In genomic region chr4:160129439-160129838, GRCh38 we compare ENCODE assay signal across 21 cellular contexts.
DNase-seq lines count a peak whose midpoint lies in the region; ATAC-seq and TF ChIP-seq lines count a peak whose summit lies in the region.
"Had no signal": no experiment of that assay in that cellular context is flagged by ENCODE, and none has a peak within 500 bp of the region (broad histone marks: within the 10 kb centered on the region; RNA-seq: fewer than 3 reads in every experiment).

No MANE protein-coding gene starts in this region.

- peak; percentile 79 for ATAC-seq in mucosa of descending colon
- no peak for ATAC-seq in GM21717 (IDR thresholded peaks at IDR 0.05; ENCODE audit: unreplicated experiment)
- ATAC-seq: heart right ventricle, natural killer cell had no signal

- H3K4me1 ChIP-seq in mucosa of descending colon (ENCODE audit: low read depth) = no peaks in the 10 kb centered on the region
- H3K4me1 ChIP-seq: heart right ventricle, left ventricle myocardium inferior had no signal

- DNase-seq in DMS53 treated with DMSO at 0.1 percent for 48 hours (lab: John Stamatoyannopoulos, UW; ENCODE audit: unreplicated experiment) = peak; percentile 25
- DNase-seq in NCI-H69 (lab: John Stamatoyannopoulos, UW) = peak; percentile 28
- DNase-seq in choroid plexus epithelial cell (ENCODE audit: low read depth) = peak; percentile 40
- no peak for DNase-seq in mucosa of descending colon
- no peak for DNase-seq in DMS79 (lab: John Stamatoyannopoulos, UW)
- no peak for DNase-seq in coronary artery (ENCODE audit: low spot score)
- DNase-seq in GF-D8 (lab: John Stamatoyannopoulos, UW) = no peak
- DNase-seq: activated CD4-positive, alpha-beta T cell treated with anti-CD3 and anti-CD28 coated beads, Interleukin-2, amount 50 U/mL, for 1 hour; amygdala; Caco-2; cortex of kidney; heart right ventricle; left ventricle myocardium inferior; natural killer cell; NCI-H2081 treated with DMSO at 0.1 percent for 48 hours; NCI-H774; Right ventricle myocardium superior; stimulated activated CD4-positive, alpha-beta T cell treated with anti-CD3 and anti-CD28 coated beads, Interleukin-2, amount 100 ng/mL, for 24 hours; T1000 had no signal

- intact Hi-C loops in mucosa of descending colon (cut with DNase I, micrococcal nuclease) = no loop called here

- TF ChIP-seq CTCF in choroid plexus epithelial cell (conservative IDR thresholded peaks at IDR 0.05; ENCODE audit: low read depth, low read length) (no peak), mucosa of descending colon (IDR thresholded peaks at IDR 0.05) (no peak), coronary artery (IDR thresholded peaks at IDR 0.05) (no peak)

- no peak overlapping the region for H3K4me3 ChIP-seq in choroid plexus epithelial cell (ENCODE audit: low read depth, low read length)
- H3K4me3 ChIP-seq in mucosa of descending colon = no peak overlapping the region
- no peak overlapping the region for H3K4me3 ChIP-seq in coronary artery
- H3K4me3 ChIP-seq: heart right ventricle, left ventricle myocardium inferior, thoracic aorta had no signal

- H3K36me3 ChIP-seq in mucosa of descending colon (ENCODE audit: low read depth) = no peaks in the 10 kb centered on the region
- H3K36me3 ChIP-seq: heart right ventricle, left ventricle myocardium inferior, thoracic aorta had no signal

- no peak overlapping the region for H3K27ac ChIP-seq in coronary artery
- H3K27ac ChIP-seq: heart right ventricle, left ventricle myocardium inferior, thoracic aorta had no signal

- peaks cover 17% of the 10 kb centered on the region for H3K9me3 ChIP-seq in mucosa of descending colon

Comparison
In these comparisons a context has a peak if more than half of its experiments do, and no peak if none do; other contexts are left out.
1. DNase-seq: peak in DMS53 treated with DMSO at 0.1 percent for 48 hours (single experiment), NCI-H69 (single experiment) and choroid plexus epithelial cell (single experiment); none in mucosa of descending colon (0 of 3), DMS79 (single experiment), coronary artery (single experiment) and GF-D8 (single experiment).